Comparison of ENCODE assay signal across 22 cellular contexts in the genomic region with DNA sequence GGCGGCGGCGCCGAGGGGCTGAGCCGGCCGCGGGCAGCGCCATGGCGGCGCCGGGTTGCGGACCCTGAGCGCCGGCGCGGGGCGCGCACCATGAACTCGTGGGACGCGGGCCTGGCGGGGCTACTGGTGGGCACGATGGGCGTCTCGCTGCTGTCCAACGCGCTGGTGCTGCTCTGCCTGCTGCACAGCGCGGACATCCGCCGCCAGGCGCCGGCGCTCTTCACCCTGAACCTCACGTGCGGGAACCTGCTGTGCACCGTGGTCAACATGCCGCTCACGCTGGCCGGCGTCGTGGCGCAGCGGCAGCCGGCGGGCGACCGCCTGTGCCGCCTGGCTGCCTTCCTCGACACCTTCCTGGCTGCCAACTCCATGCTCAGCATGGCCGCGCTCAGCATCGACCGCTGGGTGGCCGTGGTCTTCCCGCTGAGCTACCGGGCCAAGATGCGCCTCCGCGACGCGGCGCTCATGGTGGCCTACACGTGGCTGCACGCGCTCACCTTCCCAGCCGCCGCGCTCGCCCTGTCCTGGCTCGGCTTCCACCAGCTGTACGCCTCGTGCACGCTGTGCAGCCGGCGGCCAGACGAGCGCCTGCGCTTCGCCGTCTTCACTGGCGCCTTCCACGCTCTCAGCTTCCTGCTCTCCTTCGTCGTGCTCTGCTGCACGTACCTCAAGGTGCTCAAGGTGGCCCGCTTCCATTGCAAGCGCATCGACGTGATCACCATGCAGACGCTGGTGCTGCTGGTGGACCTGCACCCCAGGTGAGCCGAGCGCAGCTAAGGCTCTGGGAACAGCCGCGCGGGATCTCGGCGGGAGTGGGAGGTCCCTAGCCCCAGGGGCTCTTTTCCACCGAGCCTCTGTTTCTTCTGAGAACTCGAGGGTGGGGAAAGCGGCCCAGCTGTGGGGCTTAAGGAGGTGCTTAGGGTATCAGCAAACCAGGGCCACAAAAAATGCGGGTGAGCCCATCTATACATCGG. TPM values are rescaled to one million over a fixed set of nuclear protein-coding genes. Genes with fewer than 3 reads are reported as not detected.
DNase-seq lines count a peak whose midpoint lies in the region; ATAC-seq lines count a peak whose summit lies in the region.
"Had no signal": no experiment of that assay in that cellular context is flagged by ENCODE, and none has a peak within 500 bp of the region (broad histone marks: within the 10 kb centered on the region; RNA-seq: fewer than 3 reads in every experiment).

A gene with protein sequence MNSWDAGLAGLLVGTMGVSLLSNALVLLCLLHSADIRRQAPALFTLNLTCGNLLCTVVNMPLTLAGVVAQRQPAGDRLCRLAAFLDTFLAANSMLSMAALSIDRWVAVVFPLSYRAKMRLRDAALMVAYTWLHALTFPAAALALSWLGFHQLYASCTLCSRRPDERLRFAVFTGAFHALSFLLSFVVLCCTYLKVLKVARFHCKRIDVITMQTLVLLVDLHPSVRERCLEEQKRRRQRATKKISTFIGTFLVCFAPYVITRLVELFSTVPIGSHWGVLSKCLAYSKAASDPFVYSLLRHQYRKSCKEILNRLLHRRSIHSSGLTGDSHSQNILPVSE (plus strand): TSS at position 38 of the 974 bp plus-strand sequence. CDS start 53 bp downstream, at position 91.

- no peaks in the 10 kb centered on the region for H3K4me1 ChIP-seq in adipocyte (ENCODE audit: control insufficient read depth, insufficient read depth, low read length)
- H3K4me1 ChIP-seq: adrenal gland, lower lobe of right lung had no signal

- H3K4me3 ChIP-seq in adipocyte (ENCODE audit: low read length) (no peak within 1 kb of the TSS), iPS-18c (ENCODE audit: insufficient read depth, low read depth, low read length) (peak within 1 kb of the TSS; percentile 35; the same call in 1 of the 2 replicates)
- H3K4me3 ChIP-seq: adrenal gland, lower lobe of right lung had no signal

- no peaks in the 10 kb centered on the region for H3K36me3 Mint-ChIP-seq in activated T-cell treated with anti-CD3 and anti-CD28 coated beads, Interleukin-2, amount 50 U/mL, for 24 hours (ENCODE audit: low read depth)
- H3K36me3 Mint-ChIP-seq in activated CD4-positive, alpha-beta T cell treated with anti-CD3 and anti-CD28 coated beads for 36 hours (ENCODE audit: low read depth): peaks cover 2% of the 10 kb centered on the region
- H3K36me3 Mint-ChIP-seq: naive thymus-derived CD8-positive, alpha-beta T cell had no signal

- H3K4me3 Mint-ChIP-seq in activated T-cell treated with anti-CD3 and anti-CD28 coated beads, Interleukin-2, amount 50 U/mL, for 24 hours: no peak within 1 kb of the TSS
- no peak within 1 kb of the TSS for H3K4me3 Mint-ChIP-seq in activated CD4-positive, alpha-beta T cell treated with anti-CD3 and anti-CD28 coated beads for 36 hours
- H3K4me3 Mint-ChIP-seq: activated T-helper 17 cell treated with anti-CD3 and anti-CD28 coated beads, Interleukin-2, amount 50 U/mL, for 72 hours; immature natural killer cell; naive thymus-derived CD8-positive, alpha-beta T cell; T-helper 2 cell treated with Interferon-gamma antibody and Interleukin-4, amounts not matched to agents 5 μg/mL and 100 μg/mL, for 36 hours had no signal

- CTCF ChIA-PET in activated CD4-positive, alpha-beta T cell treated with anti-CD3 and anti-CD28 coated beads for 36 hours (lab: Charles Lee): interaction anchor here (0.7 kb wide), 1 partner anchor 565 kb away, joined by 4 read pairs; no protein-coding TSS in a partner anchor

- H3K9me3 Mint-ChIP-seq in activated T-cell treated with anti-CD3 and anti-CD28 coated beads, Interleukin-2, amount 50 U/mL, for 24 hours: peaks cover 2% of the 10 kb centered on the region
- H3K9me3 Mint-ChIP-seq in activated CD4-positive, alpha-beta T cell treated with anti-CD3 and anti-CD28 coated beads for 36 hours (ENCODE audit: low read depth): peaks cover 1% of the 10 kb centered on the region
- H3K9me3 Mint-ChIP-seq: activated T-helper 17 cell treated with anti-CD3 and anti-CD28 coated beads, Interleukin-2, amount 50 U/mL, for 72 hours; immature natural killer cell; T-helper 2 cell treated with Interferon-gamma antibody and Interleukin-4, amounts not matched to agents 5 μg/mL and 100 μg/mL, for 36 hours had no signal

- peaks cover 35% of the 10 kb centered on the region for H3K27me3 ChIP-seq in adipocyte (replicated peaks; ENCODE audit: control insufficient read depth, insufficient read depth, low read length)

- H3K36me3 ChIP-seq in adipocyte (ENCODE audit: control insufficient read depth, insufficient read depth, low read length, severe bottlenecking): no peaks in the 10 kb centered on the region
- H3K36me3 ChIP-seq: adrenal gland, lower lobe of right lung had no signal

- H3K9me3 ChIP-seq in adipocyte (ENCODE audit: control insufficient read depth, low read length) (peaks cover 13% of the 10 kb centered on the region), iPS-18c (ENCODE audit: control insufficient read depth, insufficient read depth, low read length) (peaks cover 3% of the 10 kb centered on the region)
- H3K9me3 ChIP-seq: adrenal gland, lower lobe of right lung had no signal

- H3K27ac Mint-ChIP-seq in activated T-cell treated with anti-CD3 and anti-CD28 coated beads, Interleukin-2, amount 50 U/mL, for 24 hours: no peak within 1 kb of the TSS
- H3K27ac Mint-ChIP-seq in activated CD4-positive, alpha-beta T cell treated with anti-CD3 and anti-CD28 coated beads for 36 hours: no peak within 1 kb of the TSS
- H3K27ac Mint-ChIP-seq: activated T-helper 17 cell treated with anti-CD3 and anti-CD28 coated beads, Interleukin-2, amount 50 U/mL, for 72 hours; T-helper 2 cell treated with Interferon-gamma antibody and Interleukin-4, amounts not matched to agents 5 μg/mL and 100 μg/mL, for 36 hours had no signal

- peaks cover 44% of the 10 kb centered on the region for H3K27me3 Mint-ChIP-seq in activated T-cell treated with anti-CD3 and anti-CD28 coated beads, Interleukin-2, amount 50 U/mL, for 24 hours
- peaks cover 16% of the 10 kb centered on the region for H3K27me3 Mint-ChIP-seq in activated CD4-positive, alpha-beta T cell treated with anti-CD3 and anti-CD28 coated beads for 36 hours

- POLR2A ChIA-PET in activated CD4-positive, alpha-beta T cell treated with anti-CD3 and anti-CD28 coated beads for 36 hours (lab: Charles Lee): no interaction called here

- DNase-seq in NCI-H1417 (lab: John Stamatoyannopoulos, UW) (peak in 2 of 3 experiments; percentile 34 to 51), NCI-H1417 treated with DMSO at 0.1 percent for 48 hours (lab: John Stamatoyannopoulos, UW) (no peak), adipocyte (ENCODE audit: low read depth) (peak; percentile 39), posterior vena cava (ENCODE audit: low spot score) (peak; percentile 76)
- DNase-seq in activated T-cell treated with anti-CD3 and anti-CD28 coated beads, Interleukin-2, amount 50 U/mL, for 24 hours: no peak
- no peak for DNase-seq in activated CD4-positive, alpha-beta T cell treated with anti-CD3 and anti-CD28 coated beads for 36 hours
- DNase-seq: activated CD4-positive, CD25-positive, alpha-beta regulatory T cell treated with anti-CD3 and anti-CD28 coated beads, Interleukin-2, amount 50 U/mL, for 72 hours; adrenal gland; immature natural killer cell; Kasumi-1; lower lobe of right lung; naive thymus-derived CD8-positive, alpha-beta T cell; NCI-H146; stimulated activated naive CD4-positive, alpha-beta T cell treated with Interleukin-2 at 50 U/mL for 16 hours had no signal

- no peak for ATAC-seq in activated CD4-positive, alpha-beta T cell treated with anti-CD3 and anti-CD28 coated beads for 36 hours
- no peak for ATAC-seq in GM19328 (IDR thresholded peaks at IDR 0.05; ENCODE audit: unreplicated experiment)
- ATAC-seq: activated T-helper 17 cell treated with anti-CD3 and anti-CD28 coated beads, Interleukin-2, amount 50 U/mL, for 72 hours; HCT116; lower lobe of right lung; naive thymus-derived CD8-positive, alpha-beta T cell had no signal

- intact Hi-C loops in posterior vena cava (cut with DNase I): no loop called here
- intact Hi-C loops in activated CD4-positive, alpha-beta T cell treated with anti-CD3 and anti-CD28 coated beads for 36 hours (cut with DNase I, micrococcal nuclease): no loop called here

- no peak within 1 kb of the TSS for H3K9ac ChIP-seq in adipocyte (ENCODE audit: low read length)

- no peaks in the 10 kb centered on the region for H3K4me1 Mint-ChIP-seq in activated T-cell treated with anti-CD3 and anti-CD28 coated beads, Interleukin-2, amount 50 U/mL, for 24 hours (ENCODE audit: low read depth)
- H3K4me1 Mint-ChIP-seq in activated CD4-positive, alpha-beta T cell treated with anti-CD3 and anti-CD28 coated beads for 36 hours: no peaks in the 10 kb centered on the region
- H3K4me1 Mint-ChIP-seq: activated T-helper 17 cell treated with anti-CD3 and anti-CD28 coated beads, Interleukin-2, amount 50 U/mL, for 72 hours; immature natural killer cell had no signal

RNA-seq across cellular contexts. Expression of the gene that starts here (rescaled TPM):
- not detected for total RNA-seq in posterior vena cava
- total RNA-seq in activated CD4-positive, alpha-beta T cell treated with anti-CD3 and anti-CD28 coated beads for 36 hours: not detected
- total RNA-seq: A172; activated T-helper 17 cell treated with anti-CD3 and anti-CD28 coated beads, Interleukin-2, amount 50 U/mL, for 72 hours; adrenal gland; lower lobe of right lung; naive thymus-derived CD8-positive, alpha-beta T cell; NCI-H460; urinary bladder had no signal

Comparison
In these comparisons a context has a peak if more than half of its experiments do, and no peak if none do; other contexts are left out.
1. DNase-seq: peak in NCI-H1417 (2 of 3) and adipocyte (single experiment); none in NCI-H1417 treated with DMSO at 0.1 percent for 48 hours (single experiment), activated T-cell treated with anti-CD3 and anti-CD28 coated beads, Interleukin-2, amount 50 U/mL, for 24 hours (single experiment) and activated CD4-positive, alpha-beta T cell treated with anti-CD3 and anti-CD28 coated beads for 36 hours (single experiment).
2. Peak in DNase-seq in posterior vena cava; RNA of the gene not detected or under 1 TPM.